In genomic region chr13:94186470-94186869, GRCh38 we compare ENCODE assay signal across 22 cellular contexts.
DNase-seq lines count a peak whose midpoint lies in the region; ATAC-seq, FAIRE-seq and TF ChIP-seq lines count a peak whose summit lies in the region.
"Had no signal": no experiment of that assay in that cellular context is flagged by ENCODE, and none has a peak within 500 bp of the region (broad histone marks: within the 10 kb centered on the region; RNA-seq: fewer than 3 reads in every experiment).

No MANE protein-coding gene starts in this region.

- H3K27ac ChIP-seq in A549 (no peak overlapping the region), IMR-90 (ENCODE audit: insufficient read depth, low read length) (no peak overlapping the region), PC-9 (no peak overlapping the region)
- H3K27ac ChIP-seq: BLaER1 treated with 17β-estradiol and CSF1 and Interleukin-3, amounts not matched to agents 10 nM and 100 nM; C4-2B had no signal

- POLR2A ChIA-PET in A549 (lab: Yijun Ruan, JAX) (no interaction called here), IMR-90 (lab: Charles Lee; ENCODE audit: unreplicated experiment) (no interaction called here), PC-9 (lab: Charles Lee; ENCODE audit: unreplicated experiment) (no interaction called here)

- H2AK5ac ChIP-seq in IMR-90 (ENCODE audit: low read depth, low read length): no peak overlapping the region

- WGBS in A549 (ENCODE audit: missing lambda C conversion rate): 30% methylated on average over 3 of the region's 3 CpGs
- WGBS in IMR-90 (ENCODE audit: extremely low coverage in 2 of 2, insufficient read length in 1 of 2), 2 experiments: no CpG with 5 or more reads among the region's 3 CpGs

- no peak overlapping the region for H2AK9ac ChIP-seq in IMR-90 (replicated peaks; ENCODE audit: low read depth, low read length, poor library complexity)

- no peaks in the 10 kb centered on the region for H3K36me3 Mint-ChIP-seq in activated T-helper 1 cell treated with anti-CD3 and anti-CD28 coated beads, Interleukin-12 subunit alpha, Interleukin-12 subunit beta, Interleukin-2, Interleukin-4 antibody, amounts not matched to agents 30 ng/mL and 10 ng/mL and 1 ng/mL, durations not matched to agents 14 hours and 24 hours and 36 hours (ENCODE audit: low read depth)
- H3K36me3 Mint-ChIP-seq: CD8-positive, alpha-beta T cell had no signal

- CTCF ChIA-PET in A549 (lab: Yijun Ruan, JAX): no interaction called here
- CTCF ChIA-PET in IMR-90 (lab: Yijun Ruan, JAX): no interaction called here
- CTCF ChIA-PET in PC-9 (lab: Charles Lee): no interaction called here

- TF ChIP-seq EP300 in A549 (IDR thresholded peaks at IDR 0.05): no peak

- no peak overlapping the region for H3K14ac ChIP-seq in IMR-90 (replicated peaks; ENCODE audit: low read depth, low read length)

- H4K20me1 ChIP-seq in IMR-90 (ENCODE audit: insufficient read depth, low read length): no peaks in the 10 kb centered on the region
- no peaks in the 10 kb centered on the region for H4K20me1 ChIP-seq in PC-9 (ENCODE audit: insufficient read depth)
- H4K20me1 ChIP-seq: BLaER1 treated with 17β-estradiol and CSF1 and Interleukin-3, amounts not matched to agents 10 nM and 100 nM had no signal

- TF ChIP-seq CTCF in A549 (IDR thresholded peaks at IDR 0.05) (no peak), IMR-90 (conservative IDR thresholded peaks at IDR 0.05; ENCODE audit: low read depth, low read length) (no peak), PC-9 (conservative IDR thresholded peaks at IDR 0.05) (no peak)

- intact Hi-C loops in IMR-90 (cut with micrococcal nuclease): no loop called here
- intact Hi-C loops in PC-9 (cut with micrococcal nuclease; ENCODE audit: unreplicated experiment): no loop called here
- intact Hi-C loops in activated T-helper 1 cell treated with anti-CD3 and anti-CD28 coated beads, Interleukin-12 subunit alpha, Interleukin-12 subunit beta, Interleukin-2, Interleukin-4 antibody, amounts not matched to agents 30 ng/mL and 10 ng/mL and 1 ng/mL, durations not matched to agents 14 hours and 24 hours and 36 hours (cut with micrococcal nuclease): no loop called here

- H4K91ac ChIP-seq in IMR-90 (ENCODE audit: insufficient read depth, low read depth, low read length): no peak overlapping the region

- no peak overlapping the region for H3K4ac ChIP-seq in IMR-90 (ENCODE audit: low read depth, low read length)

- H3K23ac ChIP-seq in IMR-90 (ENCODE audit: low read depth, low read length): no peak overlapping the region

- no peaks in the 10 kb centered on the region for H3K9me2 ChIP-seq in PC-9 (ENCODE audit: insufficient read depth)

- ATAC-seq in A549: no peak
- ATAC-seq in IMR-90 (ENCODE audit: low read depth): no peak
- ATAC-seq in GM18502 (IDR thresholded peaks at IDR 0.05; ENCODE audit: poor library complexity, unreplicated experiment): no peak
- ATAC-seq: CD8-positive, alpha-beta T cell had no signal

- FAIRE-seq in A549 (lab: Jason Lieb, UNC): no peak
- FAIRE-seq: A204.1, D721Med, G401.6, GM12891, GM18507 had no signal

- H2BK20ac ChIP-seq in IMR-90 (ENCODE audit: low read depth, low read length): no peak overlapping the region

- no peaks in the 10 kb centered on the region for H3K79me2 ChIP-seq in PC-9 (ENCODE audit: low read depth)

- no peak overlapping the region for H3K9ac ChIP-seq in IMR-90 (ENCODE audit: low read depth, low read length)
- H3K9ac ChIP-seq: BLaER1 treated with 17β-estradiol and CSF1 and Interleukin-3, amounts not matched to agents 10 nM and 100 nM had no signal

- H3K9me3 Mint-ChIP-seq in activated T-helper 1 cell treated with anti-CD3 and anti-CD28 coated beads, Interleukin-12 subunit alpha, Interleukin-12 subunit beta, Interleukin-2, Interleukin-4 antibody, amounts not matched to agents 30 ng/mL and 10 ng/mL and 1 ng/mL, durations not matched to agents 14 hours and 24 hours and 36 hours: no peaks in the 10 kb centered on the region
- H3K9me3 Mint-ChIP-seq: CD4-positive, alpha-beta T cell; CD8-positive, alpha-beta T cell had no signal

- H3K36me3 ChIP-seq in IMR-90 (ENCODE audit: control insufficient read depth, insufficient read depth, low read length) (no peaks in the 10 kb centered on the region), PC-9 (ENCODE audit: low read depth) (no peaks in the 10 kb centered on the region)
- H3K36me3 ChIP-seq: BLaER1 treated with 17β-estradiol and CSF1 and Interleukin-3, amounts not matched to agents 10 nM and 100 nM had no signal

- no peaks in the 10 kb centered on the region for H3F3A ChIP-seq in PC-9 (ENCODE audit: insufficient read depth, low read depth)

- no peaks in the 10 kb centered on the region for H3K27me3 Mint-ChIP-seq in activated T-helper 1 cell treated with anti-CD3 and anti-CD28 coated beads, Interleukin-12 subunit alpha, Interleukin-12 subunit beta, Interleukin-2, Interleukin-4 antibody, amounts not matched to agents 30 ng/mL and 10 ng/mL and 1 ng/mL, durations not matched to agents 14 hours and 24 hours and 36 hours (ENCODE audit: insufficient read depth)
- H3K27me3 Mint-ChIP-seq: B cell had no signal

- no peak overlapping the region for H2BK5ac ChIP-seq in IMR-90 (ENCODE audit: low read depth, low read length, poor library complexity, severe bottlenecking)

- H3K4me1 ChIP-seq in A549 (no peaks in the 10 kb centered on the region), IMR-90 (ENCODE audit: control insufficient read depth, insufficient read depth, low read length) (no peaks in the 10 kb centered on the region), PC-9 (replicated peaks; ENCODE audit: insufficient read depth) (no peaks in the 10 kb centered on the region)

- no peak overlapping the region for H3K4me3 Mint-ChIP-seq in activated T-helper 1 cell treated with anti-CD3 and anti-CD28 coated beads, Interleukin-12 subunit alpha, Interleukin-12 subunit beta, Interleukin-2, Interleukin-4 antibody, amounts not matched to agents 30 ng/mL and 10 ng/mL and 1 ng/mL, durations not matched to agents 14 hours and 24 hours and 36 hours
- H3K4me3 Mint-ChIP-seq: B cell; CD4-positive, alpha-beta T cell; CD8-positive, alpha-beta T cell had no signal

- DNase-seq in A549 (ENCODE audit: low read depth in 1 of 2, low spot score in 1 of 2) (no peak), IMR-90 (no peak), PC-9 (no peak), cerebellar cortex (ENCODE audit: low spot score) (no peak)
- no peak for DNase-seq in activated T-helper 1 cell treated with anti-CD3 and anti-CD28 coated beads, Interleukin-12 subunit alpha, Interleukin-12 subunit beta, Interleukin-2, Interleukin-4 antibody, amounts not matched to agents 30 ng/mL and 10 ng/mL and 1 ng/mL, durations not matched to agents 14 hours and 24 hours and 36 hours (ENCODE audit: low spot score)
- DNase-seq: 8988T; AML-193; Caco-2; Calu3; CD4-positive, alpha-beta T cell; CD8-positive, alpha-beta T cell; DMS79 treated with DMSO at 0.1 percent for 48 hours; GF-D8 had no signal

- no peak overlapping the region for H3K4me3 ChIP-seq in A549
- H3K4me3 ChIP-seq in IMR-90 (ENCODE audit: insufficient read depth, low read depth, low read length): no peak overlapping the region
- no peak overlapping the region for H3K4me3 ChIP-seq in PC-9
- H3K4me3 ChIP-seq: BLaER1 treated with 17β-estradiol and CSF1 and Interleukin-3, amounts not matched to agents 10 nM and 100 nM had no signal

- H3K9me1 ChIP-seq in IMR-90 (ENCODE audit: insufficient read depth, low read length): no peaks in the 10 kb centered on the region

- H4K8ac ChIP-seq in IMR-90 (ENCODE audit: low read depth in 2 of 2, low read length in 2 of 2): no peak overlapping the region

- H2AFZ ChIP-seq in IMR-90 (replicated peaks; ENCODE audit: low read length, poor library complexity) (no peak overlapping the region), PC-9 (peak overlapping the region; percentile 8; the same call in 1 of the 2 replicates)

- H2BK120ac ChIP-seq in IMR-90 (ENCODE audit: low read depth, low read length): no peak overlapping the region

- no peak overlapping the region for H4K5ac ChIP-seq in IMR-90 (ENCODE audit: low read depth, low read length)

- no peak overlapping the region for H3K27ac Mint-ChIP-seq in activated T-helper 1 cell treated with anti-CD3 and anti-CD28 coated beads, Interleukin-12 subunit alpha, Interleukin-12 subunit beta, Interleukin-2, Interleukin-4 antibody, amounts not matched to agents 30 ng/mL and 10 ng/mL and 1 ng/mL, durations not matched to agents 14 hours and 24 hours and 36 hours
- H3K27ac Mint-ChIP-seq: B cell; CD4-positive, alpha-beta T cell; CD8-positive, alpha-beta T cell had no signal

- no peak overlapping the region for H3K4me2 ChIP-seq in A549
- no peak overlapping the region for H3K4me2 ChIP-seq in IMR-90 (ENCODE audit: low read depth, low read length)
- no peak overlapping the region for H3K4me2 ChIP-seq in PC-9
- H3K4me2 ChIP-seq: BLaER1 treated with 17β-estradiol and CSF1 and Interleukin-3, amounts not matched to agents 10 nM and 100 nM had no signal

- H3K79me1 ChIP-seq in IMR-90 (ENCODE audit: low read depth in 1 of 2, low read length in 2 of 2): no peaks in the 10 kb centered on the region

- H3K56ac ChIP-seq in IMR-90 (ENCODE audit: extremely low read depth, insufficient read depth, low read length): no peak overlapping the region

- no peak for TF ChIP-seq POLR2A in A549 (IDR thresholded peaks at IDR 0.05; ENCODE audit: low read length)
- no peak for TF ChIP-seq POLR2A in IMR-90 (IDR thresholded peaks at IDR 0.05; ENCODE audit: low read depth, low read length)

- H3K9me3 ChIP-seq in A549 (no peaks in the 10 kb centered on the region), IMR-90 (ENCODE audit: control insufficient read depth, insufficient read depth, low read length) (no peaks in the 10 kb centered on the region), PC-9 (ENCODE audit: insufficient read depth, low read depth) (no peaks in the 10 kb centered on the region)
- H3K9me3 ChIP-seq: BLaER1 treated with 17β-estradiol and CSF1 and Interleukin-3, amounts not matched to agents 10 nM and 100 nM; Caco-2 had no signal

- dilution Hi-C loops in IMR-90 (cut with HindIII; ENCODE audit: low sequenced_read_pairs, unreplicated experiment): no loop called here

- no peak overlapping the region for H3K18ac ChIP-seq in IMR-90 (ENCODE audit: low read depth, low read length)

- BruUV-seq in IMR-90 (replicated peaks; lab: Mats Ljungman, UMichigan) (no TSS peak), PC-9 (replicated peaks; lab: Mats Ljungman, UMichigan) (no TSS peak)

- H3K4me1 Mint-ChIP-seq in activated T-helper 1 cell treated with anti-CD3 and anti-CD28 coated beads, Interleukin-12 subunit alpha, Interleukin-12 subunit beta, Interleukin-2, Interleukin-4 antibody, amounts not matched to agents 30 ng/mL and 10 ng/mL and 1 ng/mL, durations not matched to agents 14 hours and 24 hours and 36 hours (ENCODE audit: low read depth): no peaks in the 10 kb centered on the region

- H3K27me3 ChIP-seq in IMR-90 (ENCODE audit: control insufficient read depth, insufficient read depth, low read length) (no peaks in the 10 kb centered on the region), PC-9 (ENCODE audit: insufficient read depth, low read depth) (no peaks in the 10 kb centered on the region)
- H3K27me3 ChIP-seq: BLaER1 treated with 17β-estradiol and CSF1 and Interleukin-3, amounts not matched to agents 10 nM and 100 nM had no signal

- in situ Hi-C loops in IMR-90 (cut with MboI; ENCODE audit: low sequenced_read_pairs): no loop called here

- no peak overlapping the region for H2BK15ac ChIP-seq in IMR-90 (ENCODE audit: low read depth, low read length)

- TF ChIP-seq RAD21 in A549 (conservative IDR thresholded peaks at IDR 0.05 in 1 of 2, IDR thresholded peaks at IDR 0.05 in 1 of 2) (no peak), IMR-90 (IDR thresholded peaks at IDR 0.05; ENCODE audit: low read length) (no peak)
